Comparison of ENCODE assay signal across 1 cellular context in genomic region chr3:52299815-52300611, GRCh38.
A peak's percentile ranks its signal among the peaks of the same experiment; 100 is the strongest.
TF ChIP-seq lines count a peak whose summit lies in the region.

No MANE protein-coding gene starts in this region.

TF ChIP-seq in HEK293, 187 proteins besides CTCF, POLR2A, EP300 and RAD21 (continued from another document):
- TF ChIP-seq ZNF692 (tag by site-specific recombination; IDR thresholded peaks at IDR 0.05): no peak
- TF ChIP-seq ZNF398 (tag by site-specific recombination; IDR thresholded peaks at IDR 0.05): peak; percentile 85
- peak; percentile 59 for TF ChIP-seq ZFHX2 (tag by site-specific recombination; conservative IDR thresholded peaks at IDR 0.05)
- TF ChIP-seq, protein P1, sequence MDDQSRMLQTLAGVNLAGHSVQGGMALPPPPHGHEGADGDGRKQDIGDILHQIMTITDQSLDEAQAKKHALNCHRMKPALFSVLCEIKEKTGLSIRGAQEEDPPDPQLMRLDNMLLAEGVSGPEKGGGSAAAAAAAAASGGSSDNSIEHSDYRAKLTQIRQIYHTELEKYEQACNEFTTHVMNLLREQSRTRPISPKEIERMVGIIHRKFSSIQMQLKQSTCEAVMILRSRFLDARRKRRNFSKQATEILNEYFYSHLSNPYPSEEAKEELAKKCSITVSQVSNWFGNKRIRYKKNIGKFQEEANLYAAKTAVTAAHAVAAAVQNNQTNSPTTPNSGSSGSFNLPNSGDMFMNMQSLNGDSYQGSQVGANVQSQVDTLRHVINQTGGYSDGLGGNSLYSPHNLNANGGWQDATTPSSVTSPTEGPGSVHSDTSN (CRISPR knock-in tag; IDR thresholded peaks at IDR 0.05): no peak
- TF ChIP-seq ZNF600 (tag by site-specific recombination; IDR thresholded peaks at IDR 0.05): peak; percentile 64; the same call in 1 of the 2 replicates
- 0 out of 2 replicates have a peak, but pooled peaks have one; percentile 30 for TF ChIP-seq ZNF24 (tag by site-specific recombination; IDR thresholded peaks at IDR 0.05)
- peak; percentile 72 for TF ChIP-seq WT1 (tag by site-specific recombination; IDR thresholded peaks at IDR 0.05)
- TF ChIP-seq, protein P2, sequence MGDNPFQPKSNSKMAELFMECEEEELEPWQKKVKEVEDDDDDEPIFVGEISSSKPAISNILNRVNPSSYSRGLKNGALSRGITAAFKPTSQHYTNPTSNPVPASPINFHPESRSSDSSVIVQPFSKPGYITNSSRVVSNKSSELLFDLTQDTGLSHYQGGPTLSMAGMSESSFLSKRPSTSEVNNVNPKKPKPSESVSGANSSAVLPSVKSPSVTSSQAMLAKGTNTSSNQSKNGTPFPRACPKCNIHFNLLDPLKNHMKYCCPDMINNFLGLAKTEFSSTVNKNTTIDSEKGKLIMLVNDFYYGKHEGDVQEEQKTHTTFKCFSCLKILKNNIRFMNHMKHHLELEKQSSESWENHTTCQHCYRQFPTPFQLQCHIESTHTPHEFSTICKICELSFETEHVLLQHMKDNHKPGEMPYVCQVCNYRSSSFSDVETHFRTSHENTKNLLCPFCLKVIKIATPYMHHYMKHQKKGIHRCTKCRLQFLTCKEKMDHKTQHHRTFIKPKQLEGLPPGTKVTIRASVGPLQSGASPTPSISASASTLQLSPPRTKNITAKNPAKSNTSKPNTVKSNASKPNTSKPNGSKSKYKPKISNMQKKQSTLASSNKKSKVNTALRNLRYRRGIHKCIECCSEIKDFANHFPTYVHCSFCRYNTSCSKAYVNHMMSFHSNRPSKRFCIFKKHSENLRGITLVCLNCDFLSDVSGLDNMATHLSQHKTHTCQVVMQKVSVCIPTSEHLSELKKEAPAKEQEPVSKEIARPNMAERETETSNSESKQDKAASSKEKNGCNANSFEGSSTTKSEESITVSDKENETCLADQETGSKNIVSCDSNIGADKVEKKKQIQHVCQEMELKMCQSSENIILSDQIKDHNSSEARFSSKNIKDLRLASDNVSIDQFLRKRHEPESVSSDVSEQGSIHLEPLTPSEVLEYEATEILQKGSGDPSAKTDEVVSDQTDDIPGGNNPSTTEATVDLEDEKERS (tag by site-specific recombination; IDR thresholded peaks at IDR 0.05): no peak
- no peak for TF ChIP-seq ZNF37A (tag by site-specific recombination; IDR thresholded peaks at IDR 0.05)
- TF ChIP-seq GLIS2 (tag by site-specific recombination; IDR thresholded peaks at IDR 0.05): peak; percentile 27; the same call in 1 of the 2 replicates
- 0 out of 2 replicates have a peak, but pooled peaks have one; percentile 31 for TF ChIP-seq SP3 (tag by site-specific recombination; IDR thresholded peaks at IDR 0.05)
- peak; percentile 64 for TF ChIP-seq ZNF341 (tag by site-specific recombination; IDR thresholded peaks at IDR 0.05; ENCODE audit: low read depth)
- TF ChIP-seq, protein P3, sequence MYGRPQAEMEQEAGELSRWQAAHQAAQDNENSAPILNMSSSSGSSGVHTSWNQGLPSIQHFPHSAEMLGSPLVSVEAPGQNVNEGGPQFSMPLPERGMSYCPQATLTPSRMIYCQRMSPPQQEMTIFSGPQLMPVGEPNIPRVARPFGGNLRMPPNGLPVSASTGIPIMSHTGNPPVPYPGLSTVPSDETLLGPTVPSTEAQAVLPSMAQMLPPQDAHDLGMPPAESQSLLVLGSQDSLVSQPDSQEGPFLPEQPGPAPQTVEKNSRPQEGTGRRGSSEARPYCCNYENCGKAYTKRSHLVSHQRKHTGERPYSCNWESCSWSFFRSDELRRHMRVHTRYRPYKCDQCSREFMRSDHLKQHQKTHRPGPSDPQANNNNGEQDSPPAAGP (tag by site-specific recombination; IDR thresholded peaks at IDR 0.05): 0 out of 2 replicates have a peak, but pooled peaks have one; percentile 17
- peak; percentile 71 for TF ChIP-seq EGR2 (tag by site-specific recombination; IDR thresholded peaks at IDR 0.05; ENCODE audit: low read depth)
- no peak for TF ChIP-seq ZSCAN30 (tag by site-specific recombination; IDR thresholded peaks at IDR 0.05)
- TF ChIP-seq ZIC2 (tag by site-specific recombination; IDR thresholded peaks at IDR 0.05): peak; percentile 69
- no peak for TF ChIP-seq SCRT1 (tag by site-specific recombination; IDR thresholded peaks at IDR 0.05; ENCODE audit: borderline replicate concordance)
- TF ChIP-seq, protein P4, sequence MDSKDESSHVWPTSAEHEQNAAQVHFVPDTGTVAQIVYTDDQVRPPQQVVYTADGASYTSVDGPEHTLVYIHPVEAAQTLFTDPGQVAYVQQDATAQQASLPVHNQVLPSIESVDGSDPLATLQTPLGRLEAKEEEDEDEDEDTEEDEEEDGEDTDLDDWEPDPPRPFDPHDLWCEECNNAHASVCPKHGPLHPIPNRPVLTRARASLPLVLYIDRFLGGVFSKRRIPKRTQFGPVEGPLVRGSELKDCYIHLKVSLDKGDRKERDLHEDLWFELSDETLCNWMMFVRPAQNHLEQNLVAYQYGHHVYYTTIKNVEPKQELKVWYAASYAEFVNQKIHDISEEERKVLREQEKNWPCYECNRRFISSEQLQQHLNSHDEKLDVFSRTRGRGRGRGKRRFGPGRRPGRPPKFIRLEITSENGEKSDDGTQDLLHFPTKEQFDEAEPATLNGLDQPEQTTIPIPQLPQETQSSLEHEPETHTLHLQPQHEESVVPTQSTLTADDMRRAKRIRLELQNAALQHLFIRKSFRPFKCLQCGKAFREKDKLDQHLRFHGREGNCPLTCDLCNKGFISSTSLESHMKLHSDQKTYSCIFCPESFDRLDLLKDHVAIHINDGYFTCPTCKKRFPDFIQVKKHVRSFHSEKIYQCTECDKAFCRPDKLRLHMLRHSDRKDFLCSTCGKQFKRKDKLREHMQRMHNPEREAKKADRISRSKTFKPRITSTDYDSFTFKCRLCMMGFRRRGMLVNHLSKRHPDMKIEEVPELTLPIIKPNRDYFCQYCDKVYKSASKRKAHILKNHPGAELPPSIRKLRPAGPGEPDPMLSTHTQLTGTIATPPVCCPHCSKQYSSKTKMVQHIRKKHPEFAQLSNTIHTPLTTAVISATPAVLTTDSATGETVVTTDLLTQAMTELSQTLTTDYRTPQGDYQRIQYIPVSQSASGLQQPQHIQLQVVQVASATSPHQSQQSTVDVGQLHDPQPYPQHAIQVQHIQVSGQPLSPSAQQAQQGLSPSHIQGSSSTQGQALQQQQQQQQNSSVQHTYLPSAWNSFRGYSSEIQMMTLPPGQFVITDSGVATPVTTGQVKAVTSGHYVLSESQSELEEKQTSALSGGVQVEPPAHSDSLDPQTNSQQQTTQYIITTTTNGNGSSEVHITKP (tag by site-specific recombination; IDR thresholded peaks at IDR 0.05): 0 out of 2 replicates have a peak, but pooled peaks have one; percentile 8
